13 cellular contexts compared by ENCODE assay signal in genomic region chr4:186939766-186940165, GRCh38.
DNase-seq lines count a peak whose midpoint lies in the region; ATAC-seq and TF ChIP-seq lines count a peak whose summit lies in the region.
"Had no signal": no experiment of that assay in that cellular context is flagged by ENCODE, and none has a peak within 500 bp of the region (broad histone marks: within the 10 kb centered on the region; RNA-seq: fewer than 3 reads in every experiment).

No MANE protein-coding gene starts in this region.

- TF ChIP-seq CTCF in NB4 (IDR thresholded peaks at IDR 0.05; ENCODE audit: low read depth, low read length) = no peak
- no peak for TF ChIP-seq CTCF in foreskin fibroblast (IDR thresholded peaks at IDR 0.05; ENCODE audit: low read depth, low read length)

- H3K79me2 ChIP-seq in Karpas-422 (ENCODE audit: low read length) = no peaks in the 10 kb centered on the region

- no peaks in the 10 kb centered on the region for H3K27me3 ChIP-seq in Karpas-422 (ENCODE audit: low read length)
- H3K27me3 ChIP-seq: MG63, SJSA1 had no signal

- H3K36me3 ChIP-seq in Karpas-422 (ENCODE audit: insufficient read depth, low read length) = no peaks in the 10 kb centered on the region
- H3K36me3 ChIP-seq: MG63, SJSA1 had no signal

- ATAC-seq in GM19351 (IDR thresholded peaks at IDR 0.05; ENCODE audit: unreplicated experiment) = no peak
- ATAC-seq: T-cell had no signal

- no peak overlapping the region for H3K4me2 ChIP-seq in Karpas-422 (ENCODE audit: low read depth, low read length, poor library complexity, severe bottlenecking)

- no peaks in the 10 kb centered on the region for H4K20me1 ChIP-seq in Karpas-422 (ENCODE audit: insufficient read depth, low read depth, low read length)

- DNase-seq in Karpas-422 (peak; percentile 64), NB4 (ENCODE audit: low read depth) (peak; percentile 61), SKM-1 (lab: John Stamatoyannopoulos, UW; ENCODE audit: unreplicated experiment) (peak; percentile 83), NCI-H2081 treated with DMSO at 0.1 percent for 48 hours (lab: John Stamatoyannopoulos, UW) (no peak), foreskin fibroblast (no peak), NCI-H774 (lab: John Stamatoyannopoulos, UW) (no peak)
- DNase-seq: MG63, NCI-H1436 treated with DMSO at 0.1 percent for 48 hours, NCI-H226, NCI-H526, T-cell had no signal

- H3K9me2 ChIP-seq in Karpas-422 (replicated peaks; ENCODE audit: insufficient read depth, low read length) = no peaks in the 10 kb centered on the region

- TF ChIP-seq POLR2A in NB4 (IDR thresholded peaks at IDR 0.05; ENCODE audit: extremely low read depth, insufficient read length) = no peak

- H3K4me3 ChIP-seq in Karpas-422 (ENCODE audit: low read length) (no peak overlapping the region), NB4 (ENCODE audit: low read depth, low read length) (no peak overlapping the region), foreskin fibroblast (ENCODE audit: low read depth in 1 of 2, low read length in 2 of 2) (no peak overlapping the region)
- H3K4me3 ChIP-seq: MG63, SJSA1 had no signal

- peaks cover 42% of the 10 kb centered on the region for H3K4me1 ChIP-seq in Karpas-422 (ENCODE audit: low read length)

- no peak overlapping the region for H3K9ac ChIP-seq in Karpas-422 (ENCODE audit: low read length)

- no peak overlapping the region for H2AFZ ChIP-seq in Karpas-422 (ENCODE audit: low read length)

- H3K27ac ChIP-seq in Karpas-422 (ENCODE audit: low read length) = no peak overlapping the region
- H3K27ac ChIP-seq: SJSA1 had no signal

- no peaks in the 10 kb centered on the region for H3K9me3 ChIP-seq in Karpas-422 (ENCODE audit: low read length)
- H3K9me3 ChIP-seq: MG63, SJSA1 had no signal

Comparison
In these comparisons a context has a peak if more than half of its experiments do, and no peak if none do; other contexts are left out.
1. DNase-seq: peak in Karpas-422 (single experiment), NB4 (single experiment) and SKM-1 (single experiment); none in NCI-H2081 treated with DMSO at 0.1 percent for 48 hours (single experiment), foreskin fibroblast (0 of 2) and NCI-H774 (single experiment).